ENCODE assay signal across 8 cellular contexts in genomic region chr12:57846577-57847319, GRCh38. TPM values are rescaled to one million over a fixed set of nuclear protein-coding genes. Genes with fewer than 3 reads are reported as not detected.
DNase-seq lines count a peak whose midpoint lies in the region; ATAC-seq and TF ChIP-seq lines count a peak whose summit lies in the region.

CTDSP2 (minus strand) TSS chr12:57846729; CDS start chr12:57846435, 294 bp downstream.

- peaks cover 45% of the 10 kb centered on the region for H3K4me1 Mint-ChIP-seq in CD8-positive, alpha-beta T cell (ENCODE audit: low read depth)
- peaks cover 32 to 41% (median 38%) of the 10 kb centered on the region in 3 donors for H3K4me1 Mint-ChIP-seq in IgD-negative memory B cell
- H3K4me1 Mint-ChIP-seq in endothelial cell (ENCODE audit: unreplicated experiment): peaks cover 52% of the 10 kb centered on the region
- peaks cover 39% of the 10 kb centered on the region for H3K4me1 Mint-ChIP-seq in mesothelial cell of epicardium

- peaks cover 6% of the 10 kb centered on the region for H3K36me3 Mint-ChIP-seq in CD8-positive, alpha-beta T cell
- H3K36me3 Mint-ChIP-seq in IgD-negative memory B cell: no peaks in the 10 kb centered on the region
- H3K36me3 Mint-ChIP-seq in endothelial cell (ENCODE audit: low read depth, unreplicated experiment): peaks cover 12% of the 10 kb centered on the region
- no peaks in the 10 kb centered on the region for H3K36me3 Mint-ChIP-seq in mesothelial cell of epicardium

- no peak for TF ChIP-seq CTCF in CD8-positive, alpha-beta T cell (IDR thresholded peaks at IDR 0.05)
- TF ChIP-seq CTCF in endothelial cell (IDR thresholded peaks at IDR 0.05; ENCODE audit: unreplicated experiment): no peak
- no peak for TF ChIP-seq CTCF in mesothelial cell of epicardium (IDR thresholded peaks at IDR 0.05; ENCODE audit: unreplicated experiment)

- no peaks in the 10 kb centered on the region for H3K27me3 ChIP-seq in CD8-positive, alpha-beta T cell (ENCODE audit: insufficient read depth, low read length)

- peaks cover 36% of the 10 kb centered on the region for H3K4me1 ChIP-seq in CD8-positive, alpha-beta T cell (ENCODE audit: insufficient read depth, low read length)

- intact Hi-C loops in CD8-positive, alpha-beta T cell (cut with DNase I, micrococcal nuclease): loop anchor here (1.0 to 10.0 kb wide), 9 partner anchors 8 to 382 kb away; partner anchors contain the start of genes TSFM (in 2 of the 2), ATP23 (in 1 of the 2) and CDK4 (in 1 of the 2)

- peaks cover 4% of the 10 kb centered on the region for H3K27me3 Mint-ChIP-seq in CD8-positive, alpha-beta T cell (ENCODE audit: low read depth)
- peaks cover 8% of the 10 kb centered on the region for H3K27me3 Mint-ChIP-seq in IgD-negative memory B cell
- H3K27me3 Mint-ChIP-seq in endothelial cell (ENCODE audit: unreplicated experiment): peaks cover 43% of the 10 kb centered on the region
- no peaks in the 10 kb centered on the region for H3K27me3 Mint-ChIP-seq in mesothelial cell of epicardium (ENCODE audit: low read depth)

- H3K27ac Mint-ChIP-seq in CD8-positive, alpha-beta T cell: peak within 1 kb of the TSS; percentile 90
- H3K27ac Mint-ChIP-seq in IgD-negative memory B cell (peak within 1 kb of the TSS; percentile 85 to 94 (median 91)), endothelial cell (ENCODE audit: unreplicated experiment) (peak within 1 kb of the TSS; percentile 86), mesothelial cell of epicardium (peak within 1 kb of the TSS; percentile 96)

- H3K9me3 Mint-ChIP-seq in CD8-positive, alpha-beta T cell: no peaks in the 10 kb centered on the region
- no peaks in the 10 kb centered on the region for H3K9me3 Mint-ChIP-seq in IgD-negative memory B cell
- no peaks in the 10 kb centered on the region for H3K9me3 Mint-ChIP-seq in endothelial cell (ENCODE audit: unreplicated experiment)
- no peaks in the 10 kb centered on the region for H3K9me3 Mint-ChIP-seq in mesothelial cell of epicardium

- H3K36me3 ChIP-seq in CD8-positive, alpha-beta T cell (ENCODE audit: insufficient read depth, low read length): no peaks in the 10 kb centered on the region

- CTCF ChIA-PET in CD8-positive, alpha-beta T cell (lab: Charles Lee): interaction anchor here (0.6 to 3.1 kb wide), 7 partner anchors 10 to 106 kb away, joined by 3 to 13 read pairs (median 7); no protein-coding TSS in a partner anchor

- DNase-seq in CD8-positive, alpha-beta T cell: peak; percentile 52 to 95 (median 87)
- peak; percentile 98 for DNase-seq in OCI-M1 (lab: John Stamatoyannopoulos, UW)
- DNase-seq in activated T-cell treated with anti-CD3 and anti-CD28 coated beads for 1 hour (ENCODE audit: low read depth): peak; percentile 79
- peak; percentile 98 for DNase-seq in endothelial cell (ENCODE audit: low spot score)
- DNase-seq in mesothelial cell of epicardium (ENCODE audit: low spot score in 2 of 2, unreplicated experiment in 2 of 2): peak; percentile 99
- DNase-seq in stimulated activated CD8-positive, alpha-beta memory T cell treated with anti-CD3 and anti-CD28 coated beads, Interleukin-15, amount 100 ng/mL, for 4 hours (ENCODE audit: low read depth in 2 of 2): peak; percentile 69 to 73

- POLR2A ChIA-PET in CD8-positive, alpha-beta T cell (lab: Charles Lee): interaction anchor here (0.7 to 2.3 kb wide), 9 partner anchors 10 to 95 kb away, joined by 3 to 16 read pairs (median 5); partner anchors contain the start of genes ATP23, CDK4 and TSFM

- H3K27ac ChIP-seq in CD8-positive, alpha-beta T cell (ENCODE audit: low read depth, low read length): peak within 1 kb of the TSS; percentile 81

- H3K4me3 Mint-ChIP-seq in CD8-positive, alpha-beta T cell: peak within 1 kb of the TSS; percentile 87
- H3K4me3 Mint-ChIP-seq in IgD-negative memory B cell (peak within 1 kb of the TSS; percentile 85 to 96 (median 90)), endothelial cell (ENCODE audit: unreplicated experiment) (peak within 1 kb of the TSS; percentile 84), mesothelial cell of epicardium (peak within 1 kb of the TSS; percentile 83)

- H3K4me3 ChIP-seq in CD8-positive, alpha-beta T cell (ENCODE audit: low read depth, low read length): peak within 1 kb of the TSS; percentile 95

- ATAC-seq in CD8-positive, alpha-beta T cell: peak; percentile 39
- ATAC-seq in GM21447 (IDR thresholded peaks at IDR 0.05; ENCODE audit: unreplicated experiment): peak; percentile 43

- H3K9me3 ChIP-seq in CD8-positive, alpha-beta T cell (ENCODE audit: low read length): no peaks in the 10 kb centered on the region

RNA-seq across cellular contexts. Expression of gene CTDSP2, which starts in this region (rescaled TPM):
- 10 to 100 TPM; 68.1 to 70.5 TPM for total RNA-seq in CD8-positive, alpha-beta T cell
- 44.6 TPM for polyA plus RNA-seq in IgD-negative memory B cell
- total RNA-seq in endothelial cell (ENCODE audit: unreplicated experiment): 181 TPM
- total RNA-seq in mesothelial cell of epicardium: 210 to 218 TPM (median 216 TPM) in 3 replicates

Comparison
In these comparisons a context has a peak if more than half of its experiments do, and no peak if none do; other contexts are left out.
1. Peak in every context shown above with its lines: DNase-seq, ATAC-seq, H3K4me3 ChIP-seq and H3K27ac ChIP-seq.